9 cellular contexts compared by ENCODE assay signal in genomic region chr19:55253842-55254624, GRCh38. TPM values are rescaled to one million over a fixed set of nuclear protein-coding genes. Genes with fewer than 3 reads are reported as not detected.
DNase-seq lines count a peak whose midpoint lies in the region; ATAC-seq and TF ChIP-seq lines count a peak whose summit lies in the region.
"Had no signal": no experiment of that assay in that cellular context is flagged by ENCODE, and none has a peak within 500 bp of the region (broad histone marks: within the 10 kb centered on the region; RNA-seq: fewer than 3 reads in every experiment).

No MANE protein-coding gene starts in this region.

- H3K9me3 Mint-ChIP-seq in activated CD8-positive, alpha-beta T cell treated with anti-CD3 and anti-CD28 coated beads, Interleukin-2, amount 10 ng/mL, durations not matched to agents 7 days and 5 days (ENCODE audit: insufficient read depth) = no peaks in the 10 kb centered on the region
- peaks cover 12% of the 10 kb centered on the region for H3K9me3 Mint-ChIP-seq in glutamatergic neuron (ENCODE audit: unreplicated experiment)
- H3K9me3 Mint-ChIP-seq in stimulated activated naive B cell treated with anti-CD40 and anti-IgM and Interleukin-4, amounts not matched to agents 10 μg/mL and 1 μg/mL and 100 μg/mL, for 72 hours = no peaks in the 10 kb centered on the region

- H3K36me3 Mint-ChIP-seq in activated CD8-positive, alpha-beta T cell treated with anti-CD3 and anti-CD28 coated beads, Interleukin-2, amount 10 ng/mL, durations not matched to agents 7 days and 5 days (ENCODE audit: low read depth) = peaks cover 68% of the 10 kb centered on the region
- no peaks in the 10 kb centered on the region for H3K36me3 Mint-ChIP-seq in glutamatergic neuron (ENCODE audit: unreplicated experiment)
- peaks cover 32 to 51% of the 10 kb centered on the region in 2 donors for H3K36me3 Mint-ChIP-seq in stimulated activated naive B cell treated with anti-CD40 and anti-IgM and Interleukin-4, amounts not matched to agents 10 μg/mL and 1 μg/mL and 100 μg/mL, for 72 hours

- POLR2A ChIA-PET in activated CD8-positive, alpha-beta T cell treated with anti-CD3 and anti-CD28 coated beads, Interleukin-2, amount 10 ng/mL, durations not matched to agents 7 days and 5 days (lab: Charles Lee) = interaction anchor here (0.6 to 3.7 kb wide), 13 partner anchors 12 to 1821 kb away, joined by 3 to 18 read pairs (median 4); partner anchors contain the start of genes HSPBP1, KMT5C, TMEM238 and UBE2S

- DNase-seq in DMS53 (lab: John Stamatoyannopoulos, UW) (peak; percentile 97), NCI-H2107 (lab: John Stamatoyannopoulos, UW) (peak; percentile 14), glutamatergic neuron (no peak), inferior parietal cortex (ENCODE audit: extremely low spot score) (no peak), NCI-H524 (lab: John Stamatoyannopoulos, UW) (no peak)
- DNase-seq in activated CD8-positive, alpha-beta T cell treated with anti-CD3 and anti-CD28 coated beads, Interleukin-2, amount 10 ng/mL, durations not matched to agents 7 days and 5 days = peak; percentile 80
- peak; percentile 74 for DNase-seq in stimulated activated naive B cell treated with anti-CD40 and anti-IgM and Interleukin-4, amounts not matched to agents 10 μg/mL and 1 μg/mL and 100 μg/mL, for 72 hours

- peak overlapping the region; percentile 91 for H3K4me3 Mint-ChIP-seq in activated CD8-positive, alpha-beta T cell treated with anti-CD3 and anti-CD28 coated beads, Interleukin-2, amount 10 ng/mL, durations not matched to agents 7 days and 5 days
- H3K4me3 Mint-ChIP-seq in glutamatergic neuron (ENCODE audit: unreplicated experiment) = peak overlapping the region; percentile 65
- peak overlapping the region; percentile 95 to 98 for H3K4me3 Mint-ChIP-seq in stimulated activated naive B cell treated with anti-CD40 and anti-IgM and Interleukin-4, amounts not matched to agents 10 μg/mL and 1 μg/mL and 100 μg/mL, for 72 hours

- H3K27me3 Mint-ChIP-seq in activated CD8-positive, alpha-beta T cell treated with anti-CD3 and anti-CD28 coated beads, Interleukin-2, amount 10 ng/mL, durations not matched to agents 7 days and 5 days (ENCODE audit: low read depth) = no peaks in the 10 kb centered on the region
- H3K27me3 Mint-ChIP-seq in glutamatergic neuron (ENCODE audit: unreplicated experiment) = peaks cover 13% of the 10 kb centered on the region
- H3K27me3 Mint-ChIP-seq in stimulated activated naive B cell treated with anti-CD40 and anti-IgM and Interleukin-4, amounts not matched to agents 10 μg/mL and 1 μg/mL and 100 μg/mL, for 72 hours = no peaks in the 10 kb centered on the region

- no peak for TF ChIP-seq CTCF in glutamatergic neuron (IDR thresholded peaks at IDR 0.05; ENCODE audit: partially characterized antibody, unreplicated experiment)

- CTCF ChIA-PET in activated CD8-positive, alpha-beta T cell treated with anti-CD3 and anti-CD28 coated beads, Interleukin-2, amount 10 ng/mL, durations not matched to agents 7 days and 5 days (lab: Charles Lee) = interaction anchor here (0.7 to 3.8 kb wide), 13 partner anchors 9 to 400 kb away, joined by 3 to 24 read pairs (median 4); partner anchors contain the start of genes HSPBP1, KMT5C, TMEM238 and ZNF784

- peak; percentile 37 for ATAC-seq in GM21447 (IDR thresholded peaks at IDR 0.05; ENCODE audit: unreplicated experiment)
- peak; percentile 29 for ATAC-seq in activated CD8-positive, alpha-beta T cell treated with anti-CD3 and anti-CD28 coated beads, Interleukin-2, amount 10 ng/mL, durations not matched to agents 7 days and 5 days
- ATAC-seq in stimulated activated naive B cell treated with anti-CD40 and anti-IgM and Interleukin-4, amounts not matched to agents 10 μg/mL and 1 μg/mL and 100 μg/mL, for 72 hours (replicated peaks) = peak; percentile 59 to 73
- ATAC-seq: HCT116 had no signal

- H3K4me1 Mint-ChIP-seq in activated CD8-positive, alpha-beta T cell treated with anti-CD3 and anti-CD28 coated beads, Interleukin-2, amount 10 ng/mL, durations not matched to agents 7 days and 5 days (ENCODE audit: low read depth) = peaks cover 51% of the 10 kb centered on the region
- H3K4me1 Mint-ChIP-seq in glutamatergic neuron (ENCODE audit: low read depth, unreplicated experiment) = peaks cover 52% of the 10 kb centered on the region
- peaks cover 54 to 88% of the 10 kb centered on the region in 2 donors for H3K4me1 Mint-ChIP-seq in stimulated activated naive B cell treated with anti-CD40 and anti-IgM and Interleukin-4, amounts not matched to agents 10 μg/mL and 1 μg/mL and 100 μg/mL, for 72 hours

- peak overlapping the region; percentile 100 for H3K27ac Mint-ChIP-seq in activated CD8-positive, alpha-beta T cell treated with anti-CD3 and anti-CD28 coated beads, Interleukin-2, amount 10 ng/mL, durations not matched to agents 7 days and 5 days
- peak overlapping the region; percentile 52 for H3K27ac Mint-ChIP-seq in glutamatergic neuron (ENCODE audit: unreplicated experiment)
- H3K27ac Mint-ChIP-seq in stimulated activated naive B cell treated with anti-CD40 and anti-IgM and Interleukin-4, amounts not matched to agents 10 μg/mL and 1 μg/mL and 100 μg/mL, for 72 hours = peak overlapping the region; percentile 96

RNA-seq across cellular contexts. Expression of gene PPP6R1, which starts 4.8 kb away (rescaled TPM):
- 100 to 1,000 TPM; 256 to 265 TPM for total RNA-seq in activated CD8-positive, alpha-beta T cell treated with anti-CD3 and anti-CD28 coated beads, Interleukin-2, amount 10 ng/mL, durations not matched to agents 7 days and 5 days
- 82.3 TPM for total RNA-seq in glutamatergic neuron (ENCODE audit: unreplicated experiment)

RNA-seq across cellular contexts. Expression of gene TMEM86B, which starts 25.5 kb away (rescaled TPM):
- 10 to 100 TPM; 11.0 to 13.8 TPM for total RNA-seq in activated CD8-positive, alpha-beta T cell treated with anti-CD3 and anti-CD28 coated beads, Interleukin-2, amount 10 ng/mL, durations not matched to agents 7 days and 5 days
- total RNA-seq in glutamatergic neuron (ENCODE audit: unreplicated experiment) = 7.6 TPM

RNA-seq across cellular contexts. Expression of gene HSPBP1, which starts 25.9 kb away (rescaled TPM):
- total RNA-seq in activated CD8-positive, alpha-beta T cell treated with anti-CD3 and anti-CD28 coated beads, Interleukin-2, amount 10 ng/mL, durations not matched to agents 7 days and 5 days = 10 to 100 TPM; 31.1 to 32.7 TPM
- 41.5 TPM for total RNA-seq in glutamatergic neuron (ENCODE audit: unreplicated experiment)

RNA-seq across cellular contexts. Expression of gene BRSK1, which starts 29.8 kb away (rescaled TPM):
- total RNA-seq in activated CD8-positive, alpha-beta T cell treated with anti-CD3 and anti-CD28 coated beads, Interleukin-2, amount 10 ng/mL, durations not matched to agents 7 days and 5 days = 1 to 10 TPM; 7.3 to 7.5 TPM
- 223 TPM for total RNA-seq in glutamatergic neuron (ENCODE audit: unreplicated experiment)

RNA-seq across cellular contexts. Expression of gene PTPRH, which starts 44.7 kb away (rescaled TPM):
- total RNA-seq in activated CD8-positive, alpha-beta T cell treated with anti-CD3 and anti-CD28 coated beads, Interleukin-2, amount 10 ng/mL, durations not matched to agents 7 days and 5 days = not detected
- total RNA-seq in glutamatergic neuron (ENCODE audit: unreplicated experiment) = 7.4 TPM

Comparison
In these comparisons a context has a peak if more than half of its experiments do, and no peak if none do; other contexts are left out.
1. DNase-seq: peak in DMS53 (single experiment), NCI-H2107 (single experiment), activated CD8-positive, alpha-beta T cell treated with anti-CD3 and anti-CD28 coated beads, Interleukin-2, amount 10 ng/mL, durations not matched to agents 7 days and 5 days (single experiment) and stimulated activated naive B cell treated with anti-CD40 and anti-IgM and Interleukin-4, amounts not matched to agents 10 μg/mL and 1 μg/mL and 100 μg/mL, for 72 hours (single experiment); none in glutamatergic neuron (single experiment), inferior parietal cortex (single experiment) and NCI-H524 (0 of 2).
2. Peak in every context shown above with its lines, with median percentiles within 50 percentile points of each other: ATAC-seq, H3K27ac Mint-ChIP-seq and H3K4me3 Mint-ChIP-seq.